Comparison of ENCODE assay signal across 7 cellular contexts in genomic region chr17:11986939-11987329, GRCh38. TPM values are rescaled to one million over a fixed set of nuclear protein-coding genes. Genes with fewer than 3 reads are reported as not detected.
DNase-seq lines count a peak whose midpoint lies in the region; ATAC-seq and TF ChIP-seq lines count a peak whose summit lies in the region.

No MANE protein-coding gene starts in this region.

- no peak overlapping the region for H3K56ac ChIP-seq in mesendoderm (ENCODE audit: low read length)

- intact Hi-C loops in activated naive CD4-positive, alpha-beta T cell treated with anti-CD3 and anti-CD28 coated beads for 36 hours (cut with micrococcal nuclease), result loop anchor here (5.0 kb wide), 1 partner anchor 1110 kb away; no protein-coding TSS in a partner anchor

- H3K4me3 Mint-ChIP-seq in activated naive CD4-positive, alpha-beta T cell treated with anti-CD3 and anti-CD28 coated beads for 36 hours, result no peak overlapping the region

- peaks cover 61% of the 10 kb centered on the region for H3K36me3 Mint-ChIP-seq in activated naive CD4-positive, alpha-beta T cell treated with anti-CD3 and anti-CD28 coated beads for 36 hours (ENCODE audit: low read depth)

- CTCF ChIA-PET in activated naive CD4-positive, alpha-beta T cell treated with anti-CD3 and anti-CD28 coated beads for 36 hours (lab: Charles Lee), result interaction anchor here (0.7 to 1.4 kb wide), 2 partner anchors 19 to 28 kb away, joined by 3 to 4 read pairs; no protein-coding TSS in a partner anchor

- WGBS in mesendoderm (ENCODE audit: extremely low coverage, insufficient coverage, low lambda C conversion rate), result no CpG with 5 or more reads among the region's 5 CpGs

- no peak overlapping the region for H4K8ac ChIP-seq in mesendoderm (ENCODE audit: low read depth, low read length)

- H2BK120ac ChIP-seq in mesendoderm (ENCODE audit: low read depth, low read length), result peak overlapping the region; percentile 90

- H3K36me3 ChIP-seq in mesendoderm (ENCODE audit: control insufficient read depth, insufficient read depth, low read length), result no peaks in the 10 kb centered on the region

- DNase-seq in GM12865 (ENCODE audit: low read depth) (peak; percentile 3), NCI-H460 (ENCODE audit: extremely low read depth, low read depth) (peak; percentile 44), dermis blood vessel endothelial cell (peak; percentile 76), mesendoderm (peak; percentile 65)
- no peak for DNase-seq in activated naive CD4-positive, alpha-beta T cell treated with anti-CD3 and anti-CD28 coated beads for 36 hours

- no peak overlapping the region for H2BK5ac ChIP-seq in mesendoderm (ENCODE audit: low read length)

- no peaks in the 10 kb centered on the region for H3K27me3 ChIP-seq in mesendoderm (ENCODE audit: insufficient read depth, low read length, poor library complexity)

- no peak overlapping the region for H3K27ac ChIP-seq in mesendoderm (ENCODE audit: low read depth, low read length)

- no peak for ATAC-seq in HG03457 (IDR thresholded peaks at IDR 0.05; ENCODE audit: unreplicated experiment)
- no peak for ATAC-seq in HG02759 (IDR thresholded peaks at IDR 0.05; ENCODE audit: unreplicated experiment)

- no peaks in the 10 kb centered on the region for H3K9me3 Mint-ChIP-seq in activated naive CD4-positive, alpha-beta T cell treated with anti-CD3 and anti-CD28 coated beads for 36 hours

- no peak overlapping the region for H2BK15ac ChIP-seq in mesendoderm (replicated peaks; ENCODE audit: low read depth)

- no peaks in the 10 kb centered on the region for H3K79me1 ChIP-seq in mesendoderm (ENCODE audit: low read length)

- no peaks in the 10 kb centered on the region for H3K27me3 Mint-ChIP-seq in activated naive CD4-positive, alpha-beta T cell treated with anti-CD3 and anti-CD28 coated beads for 36 hours (ENCODE audit: low read depth)

- peaks cover 6% of the 10 kb centered on the region for H3K4me1 Mint-ChIP-seq in activated naive CD4-positive, alpha-beta T cell treated with anti-CD3 and anti-CD28 coated beads for 36 hours (ENCODE audit: low read depth)

- peak overlapping the region; percentile 61 for H3K18ac ChIP-seq in mesendoderm (ENCODE audit: low read length)

- no peak overlapping the region for H4K5ac ChIP-seq in mesendoderm (ENCODE audit: low read length)

- peaks cover 2% of the 10 kb centered on the region for H3K4me1 ChIP-seq in mesendoderm (ENCODE audit: control insufficient read depth, low read depth, low read length)

- peak overlapping the region; percentile 12 for H3K4ac ChIP-seq in mesendoderm (ENCODE audit: low read depth, low read length)

- no peaks in the 10 kb centered on the region for H3K79me2 ChIP-seq in mesendoderm (ENCODE audit: control insufficient read depth, insufficient read depth, low read length)

- H2AK5ac ChIP-seq in mesendoderm (ENCODE audit: low read length), result no peak overlapping the region

- no peak overlapping the region for H3K23ac ChIP-seq in mesendoderm (ENCODE audit: low read length)

- H3K9ac ChIP-seq in mesendoderm (ENCODE audit: low read length), result no peak overlapping the region

- peak; percentile 28 for TF ChIP-seq CTCF in GM12865 (IDR thresholded peaks at IDR 0.05; ENCODE audit: insufficient read depth, low read depth, low read length, missing control alignments)

- H3K4me3 ChIP-seq in GM12865 (ENCODE audit: low read depth, low read length), result no peak overlapping the region
- no peak overlapping the region for H3K4me3 ChIP-seq in mesendoderm (ENCODE audit: low read length)

- no peak overlapping the region for H3K4me2 ChIP-seq in mesendoderm (ENCODE audit: low read length)

- no peak overlapping the region for H3K27ac Mint-ChIP-seq in activated naive CD4-positive, alpha-beta T cell treated with anti-CD3 and anti-CD28 coated beads for 36 hours

RNA-seq across cellular contexts. Expression of gene ZNF18, which starts 10.3 kb away (rescaled TPM):
- total RNA-seq in NCI-H460 (2014; rRNA removed; shearing (Covaris generic)), result 7.9 and 11.0 TPM in 2 replicates
- polyA plus RNA-seq in NCI-H460 (2014; cell fraction: nucleus; rRNA removed), result 16.1 and 22.7 TPM in 2 replicates
- total RNA-seq in dermis blood vessel endothelial cell, result 6.8 and 8.2 TPM in 2 replicates
- polyA plus RNA-seq in mesendoderm (2013, experiment 1 of 2), result 5.4 TPM
- polyA plus RNA-seq in mesendoderm (2013, experiment 2 of 2), result 5.6 TPM
- 1 to 10 TPM; 8.1 to 8.2 TPM for total RNA-seq in activated naive CD4-positive, alpha-beta T cell treated with anti-CD3 and anti-CD28 coated beads for 36 hours

RNA-seq across cellular contexts. Expression of gene MAP2K4, which starts 33.7 kb away (rescaled TPM):
- 29.5 and 36.6 TPM in 2 replicates for total RNA-seq in NCI-H460 (2014; rRNA removed; shearing (Covaris generic))
- polyA plus RNA-seq in NCI-H460 (2014; cell fraction: nucleus; rRNA removed), result 12.2 and 17.8 TPM in 2 replicates
- total RNA-seq in dermis blood vessel endothelial cell, result 28.1 and 29.4 TPM in 2 replicates
- 23.6 TPM for polyA plus RNA-seq in mesendoderm (2013, experiment 1 of 2)
- 23.7 TPM for polyA plus RNA-seq in mesendoderm (2013, experiment 2 of 2)
- total RNA-seq in activated naive CD4-positive, alpha-beta T cell treated with anti-CD3 and anti-CD28 coated beads for 36 hours, result 10 to 100 TPM; 22.5 to 23.5 TPM
